Comparison of ENCODE assay signal across 10 cellular contexts in genomic region chr4:87014284-87014782, GRCh38.
A peak's percentile ranks its signal among the peaks of the same experiment; 100 is the strongest.
DNase-seq lines count a peak whose midpoint lies in the region; ATAC-seq, FAIRE-seq and TF ChIP-seq lines count a peak whose summit lies in the region.
"Had no signal": no experiment of that assay in that cellular context is flagged by ENCODE, and none has a peak within 500 bp of the region (broad histone marks: within the 10 kb centered on the region; RNA-seq: fewer than 3 reads in every experiment).

No MANE protein-coding gene starts in this region.

- no peak for TF ChIP-seq POLR2A in A549 (IDR thresholded peaks at IDR 0.05; ENCODE audit: low read length)
- no peak for TF ChIP-seq POLR2A in IMR-90 (IDR thresholded peaks at IDR 0.05; ENCODE audit: low read depth, low read length)

- H3K9me3 ChIP-seq in A549 = no peaks in the 10 kb centered on the region
- H3K9me3 ChIP-seq in IMR-90 (ENCODE audit: control insufficient read depth, insufficient read depth, low read length) = no peaks in the 10 kb centered on the region
- H3K9me3 ChIP-seq in muscle layer of colon (ENCODE audit: low read length) = no peaks in the 10 kb centered on the region

- TF ChIP-seq EP300 in A549 (IDR thresholded peaks at IDR 0.05) = no peak

- dilution Hi-C loops in IMR-90 (cut with HindIII; ENCODE audit: low sequenced_read_pairs, unreplicated experiment) = no loop called here

- in situ Hi-C loops in IMR-90 (cut with MboI; ENCODE audit: low sequenced_read_pairs) = no loop called here

- ATAC-seq in A549 (no peak), IMR-90 (ENCODE audit: low read depth) (peak; percentile 7; the same call in 1 of the 2 replicates), HG03354 (IDR thresholded peaks at IDR 0.05; ENCODE audit: poor library complexity, severe bottlenecking, unreplicated experiment) (no peak), HG03159 (IDR thresholded peaks at IDR 0.05; ENCODE audit: unreplicated experiment) (no peak), GM19467 (IDR thresholded peaks at IDR 0.05; ENCODE audit: unreplicated experiment) (no peak)

- no peaks in the 10 kb centered on the region for H3K36me3 Mint-ChIP-seq in chondrocyte (ENCODE audit: low read depth)

- H2BK5ac ChIP-seq in IMR-90 (ENCODE audit: low read depth, low read length, poor library complexity, severe bottlenecking) = peak overlapping the region; percentile 81

- no peak for TF ChIP-seq RAD21 in A549 (conservative IDR thresholded peaks at IDR 0.05 in 1 of 2, IDR thresholded peaks at IDR 0.05 in 1 of 2)
- TF ChIP-seq RAD21 in IMR-90 (IDR thresholded peaks at IDR 0.05; ENCODE audit: low read length) = no peak

- H3K9me3 Mint-ChIP-seq in chondrocyte (ENCODE audit: low read depth) = peaks cover 4% of the 10 kb centered on the region

- peak overlapping the region; percentile 21; the same call in 1 of the 2 replicates for H3K23ac ChIP-seq in IMR-90 (ENCODE audit: low read depth, low read length)

- DNase-seq in A549 (ENCODE audit: low read depth in 1 of 2, low spot score in 1 of 2) (no peak), IMR-90 (peak; percentile 39), chondrocyte (ENCODE audit: low spot score) (no peak), NCI-H510A (lab: John Stamatoyannopoulos, UW) (no peak)
- DNase-seq: activated CD4-positive, alpha-beta T cell treated with anti-CD3 and anti-CD28 coated beads for 48 hours; NCI-H1436 treated with DMSO at 0.1 percent for 48 hours had no signal

- H3K27me3 Mint-ChIP-seq in chondrocyte (ENCODE audit: low read depth) = no peaks in the 10 kb centered on the region

- WGBS in A549 (ENCODE audit: missing lambda C conversion rate) = 25% methylated on average over 2 of the region's 2 CpGs
- WGBS in IMR-90 (ENCODE audit: extremely low coverage in 2 of 2, insufficient read length in 1 of 2), 2 experiments = no CpG with 5 or more reads among the region's 2 CpGs

- H3K36me3 ChIP-seq in IMR-90 (ENCODE audit: control insufficient read depth, insufficient read depth, low read length) = no peaks in the 10 kb centered on the region
- H3K36me3 ChIP-seq in muscle layer of colon (ENCODE audit: insufficient read depth, low read length) = no peaks in the 10 kb centered on the region

- TF ChIP-seq CTCF in A549 (IDR thresholded peaks at IDR 0.05) (no peak), IMR-90 (conservative IDR thresholded peaks at IDR 0.05; ENCODE audit: low read depth, low read length) (no peak), chondrocyte (IDR thresholded peaks at IDR 0.05) (no peak)

- peak overlapping the region; percentile 53 for H2BK120ac ChIP-seq in IMR-90 (ENCODE audit: low read depth, low read length)

- H3K4me3 ChIP-seq in A549 (no peak overlapping the region), IMR-90 (ENCODE audit: insufficient read depth, low read depth, low read length) (no peak overlapping the region), muscle layer of colon (ENCODE audit: low read depth in 1 of 2, low read length in 2 of 2) (peak overlapping the region in 1 of 2 donors; percentile 21)

- no peak for FAIRE-seq in A549 (lab: Jason Lieb, UNC)

- peaks cover 93% of the 10 kb centered on the region for H3K4me1 ChIP-seq in A549
- H3K4me1 ChIP-seq in IMR-90 (ENCODE audit: control insufficient read depth, insufficient read depth, low read length) = peaks cover 10% of the 10 kb centered on the region
- H3K4me1 ChIP-seq in muscle layer of colon (ENCODE audit: insufficient read depth, low read length) = peaks cover 73% of the 10 kb centered on the region

- H4K8ac ChIP-seq in IMR-90 (ENCODE audit: low read depth in 2 of 2, low read length in 2 of 2) = peak overlapping the region; percentile 80 to 90

- no peaks in the 10 kb centered on the region; the same call in 1 of the 2 replicates for H4K20me1 ChIP-seq in IMR-90 (ENCODE audit: insufficient read depth, low read length)

- H2BK20ac ChIP-seq in IMR-90 (ENCODE audit: low read depth, low read length) = no peak overlapping the region

- BruUV-seq in IMR-90 (replicated peaks; lab: Mats Ljungman, UMichigan) = no TSS peak

- peak overlapping the region; percentile 20; the same call in 1 of the 2 replicates for H3K4ac ChIP-seq in IMR-90 (ENCODE audit: low read depth, low read length)

- CTCF ChIA-PET in A549 (lab: Yijun Ruan, JAX) (interaction anchor here (1.5 kb wide), 1 partner anchor 80 kb away, joined by 3 read pairs; no protein-coding TSS in a partner anchor), IMR-90 (lab: Yijun Ruan, JAX) (interaction anchor here (0.9 kb wide), 1 partner anchor 37 kb away, joined by 3 read pairs; no protein-coding TSS in a partner anchor)

- H4K91ac ChIP-seq in IMR-90 (ENCODE audit: insufficient read depth, low read depth, low read length) = no peak overlapping the region

- H3K27ac Mint-ChIP-seq in chondrocyte (ENCODE audit: unreplicated experiment) = peak overlapping the region; percentile 86

- H2AFZ ChIP-seq in IMR-90 (replicated peaks; ENCODE audit: low read length, poor library complexity) = no peak overlapping the region

- peak overlapping the region; percentile 59 for H3K14ac ChIP-seq in IMR-90 (replicated peaks; ENCODE audit: low read depth, low read length)

- no peak overlapping the region for H2AK9ac ChIP-seq in IMR-90 (replicated peaks; ENCODE audit: low read depth, low read length, poor library complexity)

- peak overlapping the region; percentile 83 for H4K5ac ChIP-seq in IMR-90 (ENCODE audit: low read depth, low read length)

- peaks cover 76% of the 10 kb centered on the region for H3K4me1 Mint-ChIP-seq in chondrocyte (ENCODE audit: low read depth)

- no peak overlapping the region for H2AK5ac ChIP-seq in IMR-90 (ENCODE audit: low read depth, low read length)

- H3K27ac ChIP-seq in A549 = peak overlapping the region; percentile 80 to 83
- H3K27ac ChIP-seq in IMR-90 (ENCODE audit: insufficient read depth, low read length) = peak overlapping the region; percentile 71
- H3K27ac ChIP-seq in muscle layer of colon (ENCODE audit: low read depth, low read length) = peak overlapping the region; percentile 10

- H3K4me3 Mint-ChIP-seq in chondrocyte (ENCODE audit: unreplicated experiment) = peak overlapping the region; percentile 38

- peak overlapping the region; percentile 86 for H3K18ac ChIP-seq in IMR-90 (ENCODE audit: low read depth, low read length)

- H3K9ac ChIP-seq in IMR-90 (ENCODE audit: low read depth, low read length) (peak overlapping the region; percentile 63; the same call in 1 of the 2 replicates), muscle layer of colon (ENCODE audit: low read length) (no peak overlapping the region)

- H3K27me3 ChIP-seq in IMR-90 (ENCODE audit: control insufficient read depth, insufficient read depth, low read length) (no peaks in the 10 kb centered on the region), muscle layer of colon (ENCODE audit: control insufficient read depth in 1 of 2, insufficient read depth in 2 of 2, low read length in 2 of 2) (no peaks in the 10 kb centered on the region)

- peak overlapping the region; percentile 68 for H3K4me2 ChIP-seq in A549
- peak overlapping the region; percentile 81 for H3K4me2 ChIP-seq in IMR-90 (ENCODE audit: low read depth, low read length)

- peak overlapping the region; percentile 61; the same call in 1 of the 2 replicates for H3K56ac ChIP-seq in IMR-90 (ENCODE audit: extremely low read depth, insufficient read depth, low read length)

- H3K9me1 ChIP-seq in IMR-90 (ENCODE audit: insufficient read depth, low read length) = peaks cover 7% of the 10 kb centered on the region

- H3K79me1 ChIP-seq in IMR-90 (ENCODE audit: low read depth in 1 of 2, low read length in 2 of 2) = peaks cover 15 to 55% of the 10 kb centered on the region in 2 experiments

- peak overlapping the region; percentile 87; the same call in 1 of the 3 replicates for H2BK15ac ChIP-seq in IMR-90 (ENCODE audit: low read depth, low read length)

- POLR2A ChIA-PET in A549 (lab: Yijun Ruan, JAX) = interaction anchor here (0.7 to 1.1 kb wide), 2 partner anchors 8 to 206 kb away, joined by 3 to 5 read pairs; no protein-coding TSS in a partner anchor
- POLR2A ChIA-PET in IMR-90 (lab: Charles Lee; ENCODE audit: unreplicated experiment) = no interaction called here

- intact Hi-C loops in IMR-90 (cut with micrococcal nuclease) = loop anchor here (5.0 kb wide), 1 partner anchor 43 kb away; no protein-coding TSS in a partner anchor

TF ChIP-seq in A549, 52 proteins besides CTCF, POLR2A, EP300 and RAD21:
- TF ChIP-seq ZSCAN20 (CRISPR knock-in tag; IDR thresholded peaks at IDR 0.05) (no peak), USF2 (IDR thresholded peaks at IDR 0.05) (peak; percentile 41; the same call in 1 of the 2 replicates)

TF ChIP-seq in IMR-90, 13 proteins besides CTCF, POLR2A, EP300 and RAD21:
- TF ChIP-seq CHD1 (IDR thresholded peaks at IDR 0.05; ENCODE audit: low read depth, low read length) (no peak), USF2 (IDR thresholded peaks at IDR 0.05; ENCODE audit: low read depth, low read length) (peak; percentile 28; the same call in 1 of the 2 replicates)

Comparison
In these comparisons a context has a peak if more than half of its experiments do, and no peak if none do; other contexts are left out.
1. H3K27ac ChIP-seq: peak in every context shown above with its lines; median percentile 82 in A549; 71 in IMR-90; 10 in muscle layer of colon.